In the genomic region with DNA sequence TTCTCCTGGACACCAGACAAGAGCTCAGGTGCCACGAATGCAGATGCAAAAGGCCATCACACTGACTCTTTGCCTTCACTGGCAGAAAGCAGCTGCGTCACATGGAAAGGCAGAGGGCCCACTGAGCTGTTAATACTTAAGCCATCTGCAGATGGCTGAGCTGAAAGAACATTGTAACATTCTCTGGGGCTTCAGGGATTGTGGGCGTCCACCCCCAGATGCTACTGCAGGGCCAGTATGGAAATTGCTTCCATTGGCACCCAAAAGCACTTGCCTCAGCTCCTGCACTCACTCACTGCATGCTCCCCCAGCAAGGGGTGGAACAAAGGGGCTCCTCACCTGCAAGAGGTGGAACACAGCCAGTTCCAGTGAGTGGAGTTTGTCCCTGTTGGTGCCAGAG, we compare ENCODE assay signal across 30 cellular contexts.
"Had no signal": no experiment of that assay in that cellular context is flagged by ENCODE, and none has a peak within 500 bp of the region (broad histone marks: within the 10 kb centered on the region; RNA-seq: fewer than 3 reads in every experiment).

No MANE protein-coding gene starts in this region.

- DNase-seq: activated B cell treated with CpG ODN at 0.5 μM for 24 hours; activated CD4-positive, alpha-beta memory T cell treated with anti-CD3 and anti-CD28 coated beads, Interleukin-2, amount 10 ng/mL, durations not matched to agents 7 days and 5 days; activated CD4-positive, alpha-beta T cell treated with anti-CD3 and anti-CD28 coated beads for 4 hours; activated CD4-positive, alpha-beta T cell treated with anti-CD3 and anti-CD28 coated beads, Interleukin-2, amount 10 ng/mL, durations not matched to agents 24 days and 14 days; activated CD4-positive, alpha-beta T cell treated with anti-CD3 and anti-CD28 coated beads, Interleukin-2, amount 50 U/mL, for 1 hour; activated CD4-positive, alpha-beta T cell treated with anti-CD3 and anti-CD28 coated beads, Interleukin-2, amount 50 U/mL, for 4 hours; activated CD4-positive, CD25-positive, alpha-beta regulatory T cell treated with anti-CD3 and anti-CD28 coated beads, Interleukin-2, amount 50 U/mL, for 72 hours; activated CD8-positive, alpha-beta memory T cell treated with anti-CD3 and anti-CD28 coated beads for 24 hours; activated CD8-positive, alpha-beta memory T cell treated with anti-CD3 and anti-CD28 coated beads, Interleukin-2, amount 10 ng/mL, durations not matched to agents 7 days and 5 days; activated CD8-positive, alpha-beta memory T cell treated with anti-CD3 and anti-CD28 coated beads, Interleukin-2, amount 50 U/mL, for 48 hours; activated CD8-positive, alpha-beta T cell treated with anti-CD3 and anti-CD28 coated beads, Interleukin-2, amount 10 ng/mL, durations not matched to agents 7 days and 5 days; activated effector memory CD4-positive, alpha-beta T cell treated with Interleukin-2 at 50 U/mL for 16 hours; activated gamma-delta T cell; activated naive CD4-positive, alpha-beta T cell treated with anti-CD3 and anti-CD28 coated beads, Interleukin-2, amount 10 ng/mL, durations not matched to agents 7 days and 5 days; activated naive CD4-positive, alpha-beta T cell treated with Interleukin-2 at 50 U/mL for 16 hours; activated naive CD8-positive, alpha-beta T cell treated with anti-CD3 and anti-CD28 coated beads, Interleukin-2, amount 10 ng/mL, durations not matched to agents 7 days and 5 days; activated naive CD8-positive, alpha-beta T cell treated with anti-CD3 and anti-CD28 coated beads, Interleukin-2, amount 50 U/mL, for 24 hours; activated T-cell treated with anti-CD3 and anti-CD28 coated beads, Interleukin-2, amount 50 U/mL, for 4 hours; activated T-cell treated with anti-CD3 and anti-CD28 coated beads, Interleukin-2, amount 50 U/mL, for 72 hours; caudate nucleus; cerebellar nuclear complex; T-helper 1 cell; T-helper 2 cell; T-helper 9 cell had no signal

- FAIRE-seq: bronchial epithelial cell, TTC549 had no signal

- H3K4me3 ChIP-seq: ascending aorta, cardiac muscle cell had no signal

- H3K36me3 ChIP-seq: ascending aorta, cardiac muscle cell had no signal

- H3K9me3 ChIP-seq: ascending aorta had no signal

- ATAC-seq: activated CD8-positive, alpha-beta memory T cell treated with anti-CD3 and anti-CD28 coated beads, Interleukin-2, amount 10 ng/mL, durations not matched to agents 7 days and 5 days; activated CD8-positive, alpha-beta T cell treated with anti-CD3 and anti-CD28 coated beads, Interleukin-2, amount 10 ng/mL, durations not matched to agents 7 days and 5 days; activated naive CD8-positive, alpha-beta T cell treated with anti-CD3 and anti-CD28 coated beads, Interleukin-2, amount 50 U/mL, for 24 hours; activated T-cell treated with anti-CD3 and anti-CD28 coated beads, Interleukin-2, amount 50 U/mL, for 4 hours; activated T-cell treated with anti-CD3 and anti-CD28 coated beads, Interleukin-2, amount 50 U/mL, for 72 hours; activated T-helper 17 cell treated with anti-CD3 and anti-CD28 coated beads, Interleukin-2, amount 50 U/mL, for 72 hours had no signal

- H3K27me3 ChIP-seq: ascending aorta, cardiac muscle cell had no signal

- H3K4me1 ChIP-seq: ascending aorta had no signal

- H3K27ac ChIP-seq: ascending aorta, cardiac muscle cell, VCaP had no signal
